In genomic region chr19:45692187-45693111, GRCh38 we compare ENCODE assay signal across 8 cellular contexts. TPM values are rescaled to one million over a fixed set of nuclear protein-coding genes. Genes with fewer than 3 reads are reported as not detected.
DNase-seq lines count a peak whose midpoint lies in the region; ATAC-seq, FAIRE-seq and TF ChIP-seq lines count a peak whose summit lies in the region.

TSS of gene QPCTL (plus strand) at chr19:45692666. CDS start at chr19:45692704, 38 bp downstream.

- H3K4me1 ChIP-seq in keratinocyte (ENCODE audit: control insufficient read depth, extremely low read depth, insufficient read depth, low read length), result peaks cover 11% of the 10 kb centered on the region

- peak within 1 kb of the TSS; percentile 91 for H3K4me3 ChIP-seq in AG10803 (ENCODE audit: low read length)
- H3K4me3 ChIP-seq in keratinocyte (ENCODE audit: control insufficient read depth in 2 of 3, extremely low read depth in 1 of 3, insufficient read depth in 2 of 3, low read depth in 1 of 3, low read length in 3 of 3), result peak within 1 kb of the TSS; percentile 79 to 98 (median 98)

- peaks cover 20 to 25% of the 10 kb centered on the region in 2 experiments for H3K36me3 ChIP-seq in keratinocyte (ENCODE audit: control insufficient read depth in 2 of 2, extremely low read depth in 1 of 2, insufficient read depth in 2 of 2, low read length in 2 of 2)

- dilution Hi-C loops in keratinocyte (cut with MboI; ENCODE audit: extremely low pct_ligation_motif_present, low sequenced_read_pairs), result no loop called here

- H3K9me3 ChIP-seq in keratinocyte (ENCODE audit: control insufficient read depth, low read depth, low read length), result no peaks in the 10 kb centered on the region

- peak; percentile 100 for DNase-seq in AG10803 (ENCODE audit: low read depth)
- peak; percentile 99 for DNase-seq in NCI-H460 (ENCODE audit: extremely low read depth, low read depth)
- DNase-seq in activated CD4-positive, alpha-beta T cell treated with anti-CD3 and anti-CD28 coated beads for 1 hour, result peak; percentile 95
- DNase-seq in cerebellum (ENCODE audit: low spot score), result peak; percentile 98
- peak; percentile 98 for DNase-seq in keratinocyte (ENCODE audit: low read depth, low spot score)
- DNase-seq in stimulated activated CD4-positive, alpha-beta T cell treated with anti-CD3 and anti-CD28 coated beads, Interleukin-15, amount 100 ng/mL, for 1 hour (ENCODE audit: low read depth in 1 of 2, low spot score in 1 of 2), result peak; percentile 89 to 94

- H3K9ac ChIP-seq in keratinocyte (ENCODE audit: control insufficient read depth, extremely low read depth, insufficient read depth, low read length), result peak within 1 kb of the TSS; percentile 96

- H3K4me2 ChIP-seq in keratinocyte (ENCODE audit: control insufficient read depth, extremely low read depth, insufficient read depth, low read depth, low read length), result peak within 1 kb of the TSS; percentile 97

- peak within 1 kb of the TSS; percentile 93 for H3K27ac ChIP-seq in keratinocyte (ENCODE audit: control insufficient read depth, insufficient read depth, low read length)

- no peaks in the 10 kb centered on the region for H3K9me1 ChIP-seq in keratinocyte (ENCODE audit: control insufficient read depth, extremely low read depth, insufficient read depth, low read length)

- FAIRE-seq in keratinocyte (lab: Jason Lieb, UNC), result peak; percentile 93

- ATAC-seq in GM19043 (IDR thresholded peaks at IDR 0.05; ENCODE audit: low read depth, unreplicated experiment), result peak; percentile 82
- peak; percentile 83 for ATAC-seq in HG03378 (IDR thresholded peaks at IDR 0.05; ENCODE audit: unreplicated experiment)

- H2AFZ ChIP-seq in keratinocyte (ENCODE audit: control insufficient read depth, low read length), result peak within 1 kb of the TSS; percentile 99

- H3K27me3 ChIP-seq in keratinocyte (ENCODE audit: control insufficient read depth, extremely low read depth, insufficient read depth, low read length), result no peaks in the 10 kb centered on the region

- H4K20me1 ChIP-seq in keratinocyte (ENCODE audit: control insufficient read depth, extremely low read depth, insufficient read depth, low read length), result no peaks in the 10 kb centered on the region

- TF ChIP-seq CTCF in AG10803 (conservative IDR thresholded peaks at IDR 0.05; ENCODE audit: low read length) (no peak), keratinocyte (optimal IDR thresholded peaks at IDR 0.05 in 1 of 3, IDR thresholded peaks at IDR 0.05 in 1 of 3, conservative IDR thresholded peaks at IDR 0.05 in 1 of 3; ENCODE audit: extremely low read depth in 1 of 3, insufficient read depth in 2 of 3, low read length in 3 of 3) (no peak)

- peaks cover 36% of the 10 kb centered on the region for H3K79me2 ChIP-seq in keratinocyte (ENCODE audit: control insufficient read depth, insufficient read depth, low read length)

RNA-seq across cellular contexts. Expression of gene QPCTL, which starts in this region (rescaled TPM):
- 6.3 and 6.6 TPM in 2 replicates for total RNA-seq in NCI-H460 (2014; rRNA removed; shearing (Covaris generic))
- 12.5 and 37.3 TPM in 2 replicates for polyA plus RNA-seq in NCI-H460 (2014; cell fraction: nucleus; rRNA removed)
- 2.4 TPM for total RNA-seq in cerebellum
- 11.9 to 13.3 TPM (median 13.2 TPM) in 3 replicates for polyA plus RNA-seq in keratinocyte
- polyA plus RNA-seq in keratinocyte (2011; ENCODE audit: low read depth), result 2.0 TPM
- polyA plus RNA-seq in keratinocyte (2011; cell fraction: cytosol; rRNA removed), result 11.0 and 15.8 TPM in 2 replicates
- 32.7 and 45.1 TPM in 2 replicates for polyA plus RNA-seq in keratinocyte (2011; cell fraction: nucleus; rRNA removed)
- polyA plus RNA-seq in keratinocyte (2012; ENCODE audit: low replicate concordance), result 11.2 and 17.4 TPM in 2 replicates
- 19.0 to 26.9 TPM (median 20.4 TPM) in 3 replicates for polyA minus RNA-seq in keratinocyte
- 24.2 TPM for polyA minus RNA-seq in keratinocyte (2011; cell fraction: cytosol; rRNA and poly(A)+ RNA removed)
- 19.1 and 21.3 TPM in 2 replicates for polyA minus RNA-seq in keratinocyte (2011; cell fraction: nucleus; rRNA and poly(A)+ RNA removed)

Comparison
In these comparisons a context has a peak if more than half of its experiments do, and no peak if none do; other contexts are left out.
1. Peak in every context shown above with its lines: DNase-seq, ATAC-seq, H3K4me3 ChIP-seq and H3K27ac ChIP-seq.